In the genomic region with DNA sequence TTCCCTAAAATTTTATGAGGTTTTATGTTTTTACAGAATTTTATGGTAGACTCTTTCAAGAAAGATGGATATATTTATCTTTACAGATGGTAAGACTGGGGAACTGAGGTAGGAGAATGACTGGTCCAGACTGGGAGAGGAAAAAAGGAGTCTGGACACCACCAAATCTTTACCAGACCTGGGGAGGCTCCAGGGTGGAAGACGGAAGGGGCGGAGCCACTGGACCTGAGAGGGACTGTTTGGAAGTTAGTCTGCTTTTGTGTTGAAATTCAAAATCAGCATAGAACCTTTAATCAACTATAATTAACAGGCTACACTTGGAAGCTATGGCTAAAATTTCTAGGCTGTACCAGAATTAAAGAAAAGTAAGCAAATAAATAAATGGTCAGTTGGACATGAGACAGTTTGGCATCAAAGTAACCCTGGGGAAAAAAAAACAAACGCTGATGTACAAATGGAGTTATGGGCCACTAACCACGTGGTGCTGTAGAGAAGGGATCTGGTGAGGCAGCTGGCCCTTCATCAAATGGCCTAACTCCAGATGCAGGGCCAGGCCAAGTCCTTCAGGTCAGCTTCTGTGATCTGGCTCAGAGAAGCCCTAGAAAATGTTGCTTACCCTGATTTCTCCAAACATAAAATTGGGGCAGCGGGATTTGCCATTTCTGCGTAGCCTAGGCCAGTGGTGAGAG, we compare ENCODE assay signal across 11 cellular contexts.
A peak's percentile ranks its signal among the peaks of the same experiment; 100 is the strongest.
DNase-seq lines count a peak whose midpoint lies in the region; ATAC-seq and TF ChIP-seq lines count a peak whose summit lies in the region.
"Had no signal": no experiment of that assay in that cellular context is flagged by ENCODE, and none has a peak within 500 bp of the region (broad histone marks: within the 10 kb centered on the region; RNA-seq: fewer than 3 reads in every experiment).

No MANE protein-coding gene starts in this region.

- no peaks in the 10 kb centered on the region for H3K9me3 ChIP-seq in BE2C

- H3K36me3 Mint-ChIP-seq in activated CD4-positive, alpha-beta memory T cell treated with anti-CD3 and anti-CD28 coated beads, Interleukin-2, amount 10 ng/mL, durations not matched to agents 7 days and 5 days (ENCODE audit: low read depth), result peaks cover 4% of the 10 kb centered on the region
- H3K36me3 Mint-ChIP-seq: activated naive CD4-positive, alpha-beta T cell treated with anti-CD3 and anti-CD28 coated beads, Interleukin-2, amount 50 U/mL, for 72 hours had no signal

- H3K27ac Mint-ChIP-seq in activated CD4-positive, alpha-beta memory T cell treated with anti-CD3 and anti-CD28 coated beads, Interleukin-2, amount 10 ng/mL, durations not matched to agents 7 days and 5 days, result no peak overlapping the region
- H3K27ac Mint-ChIP-seq: activated CD8-positive, alpha-beta T cell treated with anti-CD3 and anti-CD28 coated beads, Interleukin-2, amount 10 ng/mL, durations not matched to agents 7 days and 5 days; activated naive CD4-positive, alpha-beta T cell treated with anti-CD3 and anti-CD28 coated beads, Interleukin-2, amount 50 U/mL, for 72 hours had no signal

- H3K4me3 ChIP-seq in BE2C (ENCODE audit: low read depth, low read length), result no peak overlapping the region

- CTCF ChIA-PET in activated CD4-positive, alpha-beta memory T cell treated with anti-CD3 and anti-CD28 coated beads, Interleukin-2, amount 10 ng/mL, durations not matched to agents 7 days and 5 days (lab: Charles Lee), result no interaction called here

- H3K4me1 ChIP-seq in BE2C, result peaks cover 7% of the 10 kb centered on the region; the same call in 1 of the 2 replicates

- no peak overlapping the region for H3K4me3 Mint-ChIP-seq in activated CD4-positive, alpha-beta memory T cell treated with anti-CD3 and anti-CD28 coated beads, Interleukin-2, amount 10 ng/mL, durations not matched to agents 7 days and 5 days
- H3K4me3 Mint-ChIP-seq: activated CD8-positive, alpha-beta T cell treated with anti-CD3 and anti-CD28 coated beads, Interleukin-2, amount 10 ng/mL, durations not matched to agents 7 days and 5 days had no signal

- intact Hi-C loops in left cardiac atrium (cut with DNase I), result no loop called here

- DNase-seq in BE2C (peak; percentile 27), left cardiac atrium (peak; percentile 71), pons (ENCODE audit: low spot score) (peak; percentile 55), DMS153 treated with DMSO at 0.1 percent for 48 hours (lab: John Stamatoyannopoulos, UW; ENCODE audit: unreplicated experiment) (no peak), DMS153 (lab: John Stamatoyannopoulos, UW) (no peak)
- no peak for DNase-seq in activated CD4-positive, alpha-beta memory T cell treated with anti-CD3 and anti-CD28 coated beads, Interleukin-2, amount 10 ng/mL, durations not matched to agents 7 days and 5 days
- DNase-seq: activated CD8-positive, alpha-beta T cell treated with anti-CD3 and anti-CD28 coated beads, Interleukin-2, amount 10 ng/mL, durations not matched to agents 7 days and 5 days; NCI-H187 treated with DMSO at 0.1 percent for 48 hours had no signal

- ATAC-seq in left cardiac atrium, result peak; percentile 92 to 96
- no peak for ATAC-seq in HG03432 (IDR thresholded peaks at IDR 0.05; ENCODE audit: unreplicated experiment)
- ATAC-seq: activated CD8-positive, alpha-beta T cell treated with anti-CD3 and anti-CD28 coated beads, Interleukin-2, amount 10 ng/mL, durations not matched to agents 7 days and 5 days; activated naive CD4-positive, alpha-beta T cell treated with anti-CD3 and anti-CD28 coated beads, Interleukin-2, amount 50 U/mL, for 72 hours had no signal

- H3K27me3 Mint-ChIP-seq in activated CD4-positive, alpha-beta memory T cell treated with anti-CD3 and anti-CD28 coated beads, Interleukin-2, amount 10 ng/mL, durations not matched to agents 7 days and 5 days, result no peaks in the 10 kb centered on the region

- H3K27ac ChIP-seq in VCaP, result peak overlapping the region; percentile 39; the same call in 1 of the 2 replicates

- TF ChIP-seq CTCF in BE2C (IDR thresholded peaks at IDR 0.05; ENCODE audit: low read depth, low read length) (no peak), VCaP (conservative IDR thresholded peaks at IDR 0.05) (no peak)

- POLR2A ChIA-PET in activated CD4-positive, alpha-beta memory T cell treated with anti-CD3 and anti-CD28 coated beads, Interleukin-2, amount 10 ng/mL, durations not matched to agents 7 days and 5 days (lab: Charles Lee), result no interaction called here

- H3K27me3 ChIP-seq in BE2C, result no peaks in the 10 kb centered on the region

- no peaks in the 10 kb centered on the region for H3K9me3 Mint-ChIP-seq in activated CD4-positive, alpha-beta memory T cell treated with anti-CD3 and anti-CD28 coated beads, Interleukin-2, amount 10 ng/mL, durations not matched to agents 7 days and 5 days
- H3K9me3 Mint-ChIP-seq: activated naive CD4-positive, alpha-beta T cell treated with anti-CD3 and anti-CD28 coated beads, Interleukin-2, amount 50 U/mL, for 72 hours had no signal

- H3K36me3 ChIP-seq in BE2C, result no peaks in the 10 kb centered on the region

- no peaks in the 10 kb centered on the region for H3K4me1 Mint-ChIP-seq in activated CD4-positive, alpha-beta memory T cell treated with anti-CD3 and anti-CD28 coated beads, Interleukin-2, amount 10 ng/mL, durations not matched to agents 7 days and 5 days

Comparison
In these comparisons a context has a peak if more than half of its experiments do, and no peak if none do; other contexts are left out.
1. DNase-seq: peak in BE2C (single experiment), left cardiac atrium (single experiment) and pons (single experiment); none in DMS153 treated with DMSO at 0.1 percent for 48 hours (single experiment), DMS153 (single experiment) and activated CD4-positive, alpha-beta memory T cell treated with anti-CD3 and anti-CD28 coated beads, Interleukin-2, amount 10 ng/mL, durations not matched to agents 7 days and 5 days (single experiment).